Comparison of ENCODE assay signal across 8 cellular contexts in the genomic region with DNA sequence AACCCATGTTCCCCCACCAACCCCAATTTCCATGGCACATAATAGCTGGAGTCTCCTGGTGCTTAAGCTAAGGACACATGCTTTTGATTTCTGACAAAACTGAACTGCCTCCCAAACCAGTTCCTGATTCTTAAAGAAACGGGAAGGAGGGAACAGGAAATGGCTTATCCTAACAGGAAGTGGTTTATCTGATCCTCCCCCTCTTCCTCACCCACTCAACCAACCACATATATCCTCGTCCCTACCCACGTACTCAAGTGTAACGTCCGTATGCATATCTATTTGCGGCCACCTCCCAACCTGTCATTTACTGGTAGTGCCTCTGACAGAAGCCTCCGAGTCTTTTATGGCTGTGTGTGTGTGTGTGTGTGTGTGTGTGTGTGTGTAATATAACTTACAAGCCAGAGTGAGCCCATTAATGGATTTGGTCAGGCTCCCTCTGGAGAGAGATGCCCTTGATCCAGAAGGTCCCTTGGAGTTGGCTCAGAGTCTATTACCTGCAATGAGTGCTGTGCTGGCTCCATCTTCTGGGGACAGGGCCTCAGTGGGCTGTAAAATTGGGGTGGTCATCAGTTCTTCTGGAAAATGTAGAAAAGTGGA. TPM values are rescaled to one million over a fixed set of nuclear protein-coding genes. Genes with fewer than 3 reads are reported as not detected.
DNase-seq lines count a peak whose midpoint lies in the region; ATAC-seq and TF ChIP-seq lines count a peak whose summit lies in the region.

No MANE protein-coding gene starts in this region.

- H3K27ac Mint-ChIP-seq in CD4-positive, CD25-positive, alpha-beta regulatory T cell, result peak overlapping the region; percentile 92 to 98 (median 92)

- no peaks in the 10 kb centered on the region for H3K9me3 Mint-ChIP-seq in CD4-positive, CD25-positive, alpha-beta regulatory T cell

- peak; percentile 61 to 72 for ATAC-seq in CD4-positive, CD25-positive, alpha-beta regulatory T cell (ENCODE audit: low read depth in 2 of 2)
- peak; percentile 54 to 78 (median 65) for ATAC-seq in heart right ventricle
- ATAC-seq in GM18502 (IDR thresholded peaks at IDR 0.05; ENCODE audit: poor library complexity, unreplicated experiment), result no peak

- peaks cover 21 to 70% (median 51%) of the 10 kb centered on the region in 4 donors for H3K4me1 Mint-ChIP-seq in CD4-positive, CD25-positive, alpha-beta regulatory T cell

- 25 to 26% methylated on average over 7 of the region's 7 CpGs for WGBS in heart right ventricle, 2 donors

- H3K36me3 Mint-ChIP-seq in CD4-positive, CD25-positive, alpha-beta regulatory T cell, result peaks cover 39% of the 10 kb centered on the region

- peak overlapping the region; percentile 42 for H3K4me3 ChIP-seq in CD4-positive, CD25-positive, alpha-beta regulatory T cell (ENCODE audit: low read depth, low read length)
- H3K4me3 ChIP-seq in heart right ventricle, result no peak overlapping the region

- no peaks in the 10 kb centered on the region for H3K27me3 Mint-ChIP-seq in CD4-positive, CD25-positive, alpha-beta regulatory T cell

- H3K27ac ChIP-seq in CD4-positive, CD25-positive, alpha-beta regulatory T cell (ENCODE audit: insufficient read depth, low read length, poor library complexity, severe bottlenecking), result peak overlapping the region; percentile 75
- H3K27ac ChIP-seq in heart right ventricle, result peak overlapping the region in 4 of 10 donors; percentile 36 to 86 (median 69)

- H3K4me3 Mint-ChIP-seq in CD4-positive, CD25-positive, alpha-beta regulatory T cell, result peak overlapping the region; percentile 42 to 73 (median 55)

- H3K27me3 ChIP-seq in CD4-positive, CD25-positive, alpha-beta regulatory T cell (ENCODE audit: control insufficient read depth, insufficient read depth, low read length), result no peaks in the 10 kb centered on the region
- no peaks in the 10 kb centered on the region for H3K27me3 ChIP-seq in heart right ventricle

- DNase-seq in CD4-positive, CD25-positive, alpha-beta regulatory T cell, result peak in 2 of 3 donors; percentile 54 to 73
- DNase-seq in KBM-7 (peak; percentile 99), heart right ventricle (peak in 1 of 2 donors; percentile 29), cerebellar nuclear complex (lab: John Stamatoyannopoulos, UW) (no peak)
- peak; percentile 31 for DNase-seq in activated CD4-positive, alpha-beta T cell treated with anti-CD3 and anti-CD28 coated beads, Interleukin-2, amount 50 U/mL, for 4 hours
- peak in 5 of 6 experiments; percentile 2 to 66 (median 51) for DNase-seq in stimulated activated naive CD4-positive, alpha-beta T cell (lab: John Stamatoyannopoulos, UW)
- DNase-seq in effector CD4-positive, alpha-beta T cell, result no peak

- H3K36me3 ChIP-seq in CD4-positive, CD25-positive, alpha-beta regulatory T cell (ENCODE audit: control insufficient read depth, insufficient read depth, low read length), result peaks cover 34% of the 10 kb centered on the region
- peaks cover 0 to 59% (median 30%) of the 10 kb centered on the region in 9 donors for H3K36me3 ChIP-seq in heart right ventricle

- peak in 5 of 9 donors; percentile 8 to 33 (median 28) for TF ChIP-seq CTCF in heart right ventricle (IDR thresholded peaks at IDR 0.05)

- H3K9me3 ChIP-seq in CD4-positive, CD25-positive, alpha-beta regulatory T cell (ENCODE audit: control insufficient read depth in 2 of 2, low read length in 2 of 2), result no peaks in the 10 kb centered on the region
- H3K9me3 ChIP-seq in heart right ventricle, result no peaks in the 10 kb centered on the region

- peaks cover 36% of the 10 kb centered on the region for H3K4me1 ChIP-seq in CD4-positive, CD25-positive, alpha-beta regulatory T cell (ENCODE audit: control insufficient read depth, insufficient read depth, low read length, poor library complexity, severe bottlenecking)
- peaks cover 0 to 65% (median 27%) of the 10 kb centered on the region in 9 donors for H3K4me1 ChIP-seq in heart right ventricle

- in situ Hi-C loops in KBM-7 (cut with MboI; ENCODE audit: low pct_unique_long_range_greater_than_20kb, low sequenced_read_pairs), result no loop called here

- intact Hi-C loops in heart right ventricle (cut with DNase I), result loop anchor here in 4 of 10 donors (1.0 to 10.0 kb wide), 2 partner anchors 24 to 202 kb away; partner anchors contain the start of genes LETMD1 (in 3 of the 4) and SMAGP (in 1 of the 4)

RNA-seq across cellular contexts. Expression of gene DAZAP2, which starts 7.7 kb away (rescaled TPM):
- 338 TPM for total RNA-seq in CD4-positive, CD25-positive, alpha-beta regulatory T cell
- 1,000 to 10,000 TPM; 1,508 to 1,956 (median 1,583) TPM for polyA plus RNA-seq in CD4-positive, CD25-positive, alpha-beta regulatory T cell
- 100 to 1,000 TPM; 140 to 185 (median 165) TPM for total RNA-seq in heart right ventricle
- 100 to 1,000 TPM in 1 of 2 donors, 10 to 100 TPM in 1; 39.7 to 228 TPM for polyA plus RNA-seq in heart right ventricle

RNA-seq across cellular contexts. Expression of gene SMAGP, which starts 23.9 kb away (rescaled TPM):
- 3.4 TPM for total RNA-seq in CD4-positive, CD25-positive, alpha-beta regulatory T cell
- 10 to 100 TPM in 2 of 4 donors, 1 to 10 TPM in 2; 5.7 to 13.5 (median 8.7) TPM for polyA plus RNA-seq in CD4-positive, CD25-positive, alpha-beta regulatory T cell
- 1 to 10 TPM; 2.0 to 6.9 (median 3.5) TPM for total RNA-seq in heart right ventricle
- 1 to 10 TPM; 3.6 to 7.3 TPM for polyA plus RNA-seq in heart right ventricle

RNA-seq across cellular contexts. Expression of gene POU6F1, which starts 28.5 kb away (rescaled TPM):
- 25.1 TPM for total RNA-seq in CD4-positive, CD25-positive, alpha-beta regulatory T cell
- 1 to 10 TPM in 3 of 4 donors, under 1 TPM in 1; 0.74 to 2.7 (median 2.4) TPM for polyA plus RNA-seq in CD4-positive, CD25-positive, alpha-beta regulatory T cell
- 10 to 100 TPM in 1 of 10 donors, 1 to 10 TPM in 9; 4.9 to 13.9 (median 7.8) TPM for total RNA-seq in heart right ventricle
- 10 to 100 TPM in 1 of 2 donors, 1 to 10 TPM in 1; 4.1 to 10.1 TPM for polyA plus RNA-seq in heart right ventricle

Comparison
In these comparisons a context has a peak if more than half of its experiments do, and no peak if none do; other contexts are left out.
1. DNase-seq: peak in CD4-positive, CD25-positive, alpha-beta regulatory T cell (2 of 3), KBM-7 (single experiment), activated CD4-positive, alpha-beta T cell treated with anti-CD3 and anti-CD28 coated beads, Interleukin-2, amount 50 U/mL, for 4 hours (2 of 2) and stimulated activated naive CD4-positive, alpha-beta T cell (5 of 6); none in effector CD4-positive, alpha-beta T cell (single experiment) and cerebellar nuclear complex (0 of 2).